13 cellular contexts compared by ENCODE assay signal in the genomic region with DNA sequence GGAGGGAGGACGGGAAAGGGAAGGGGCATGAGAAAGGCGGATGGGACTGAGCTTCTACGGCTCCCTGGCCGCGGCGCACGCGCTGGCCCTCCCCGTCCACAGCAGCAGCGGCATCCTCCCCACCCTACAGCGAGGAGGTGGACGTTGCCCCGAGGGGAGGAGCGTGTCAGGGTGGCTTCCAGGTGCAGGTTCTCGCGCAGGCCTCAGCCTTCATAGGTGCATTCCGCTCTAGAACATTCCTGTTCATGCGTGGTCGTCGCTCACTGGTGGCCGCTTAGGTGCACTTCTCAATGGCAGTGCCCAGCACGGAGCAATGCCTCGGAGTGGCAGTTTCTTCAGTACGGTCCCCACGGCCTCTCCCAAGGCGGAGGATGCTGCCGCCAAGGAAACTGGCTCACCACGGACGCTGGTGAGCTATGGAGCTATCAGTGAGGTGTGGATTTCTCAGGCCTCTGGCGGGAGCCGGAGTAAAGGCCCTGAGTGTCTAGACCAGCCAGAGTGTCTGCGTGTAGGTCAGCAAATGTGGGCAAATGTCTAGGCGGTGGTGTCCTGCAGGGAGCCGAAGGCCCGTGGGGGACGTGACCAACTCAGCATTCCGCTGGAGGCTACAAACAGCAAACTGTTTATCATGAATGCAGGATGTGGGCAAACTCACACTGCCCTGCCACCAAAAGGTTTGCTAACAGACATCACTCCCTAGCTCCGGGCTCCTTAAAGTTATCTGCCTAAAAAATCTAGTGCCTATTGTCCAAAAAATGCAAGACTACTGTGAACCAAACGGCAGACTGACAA. TPM values are rescaled to one million over a fixed set of nuclear protein-coding genes. Genes with fewer than 3 reads are reported as not detected.
DNase-seq lines count a peak whose midpoint lies in the region; ATAC-seq and TF ChIP-seq lines count a peak whose summit lies in the region.
"Had no signal": no experiment of that assay in that cellular context is flagged by ENCODE, and none has a peak within 500 bp of the region (broad histone marks: within the 10 kb centered on the region; RNA-seq: fewer than 3 reads in every experiment).

No MANE protein-coding gene starts in this region.

- H3K4me1 ChIP-seq in right lobe of liver (peaks cover 0 to 19% (median 3%) of the 10 kb centered on the region in 4 donors), stomach (peaks cover 8 to 16% (median 12%) of the 10 kb centered on the region in 4 donors)

- peak overlapping the region; percentile 41 to 75 (median 58) for H3K4me3 ChIP-seq in right lobe of liver
- H3K4me3 ChIP-seq in stomach, result peak overlapping the region; percentile 28 to 49 (median 39)

- DNase-seq in activated CD4-positive, alpha-beta T cell treated with anti-CD3 and anti-CD28 coated beads, Interleukin-2, amount 10 ng/mL, durations not matched to agents 24 days and 14 days, result no peak
- DNase-seq in activated CD4-positive, alpha-beta T cell treated with anti-CD3 and anti-CD28 coated beads, Interleukin-2, amount 10 ng/mL, durations not matched to agents 7 days and 5 days, result no peak
- DNase-seq in activated naive CD8-positive, alpha-beta T cell treated with anti-CD3 and anti-CD28 coated beads, Interleukin-2, amount 10 ng/mL, durations not matched to agents 7 days and 5 days, result no peak
- DNase-seq in right lobe of liver (peak; percentile 69 to 89 (median 81)), stomach (no peak), DMS79 (lab: John Stamatoyannopoulos, UW) (no peak), hippocampal formation (lab: John Stamatoyannopoulos, UW) (no peak)
- DNase-seq: activated CD4-positive, alpha-beta T cell treated with anti-CD3 and anti-CD28 coated beads, Interleukin-2, amount 50 U/mL, for 48 hours; NCI-H2227 treated with DMSO at 0.1 percent for 48 hours had no signal

- H3K27me3 Mint-ChIP-seq in activated CD4-positive, alpha-beta T cell treated with anti-CD3 and anti-CD28 coated beads, Interleukin-2, amount 10 ng/mL, durations not matched to agents 24 days and 14 days, result peaks cover 64% of the 10 kb centered on the region
- H3K27me3 Mint-ChIP-seq in activated CD4-positive, alpha-beta T cell treated with anti-CD3 and anti-CD28 coated beads, Interleukin-2, amount 10 ng/mL, durations not matched to agents 7 days and 5 days, result peaks cover 48% of the 10 kb centered on the region
- peaks cover 56% of the 10 kb centered on the region for H3K27me3 Mint-ChIP-seq in activated naive CD8-positive, alpha-beta T cell treated with anti-CD3 and anti-CD28 coated beads, Interleukin-2, amount 10 ng/mL, durations not matched to agents 7 days and 5 days

- no peak for TF ChIP-seq EP300 in stomach (IDR thresholded peaks at IDR 0.05)

- no peaks in the 10 kb centered on the region for H3K9me3 ChIP-seq in right lobe of liver
- H3K9me3 ChIP-seq in stomach, result no peaks in the 10 kb centered on the region

- no peaks in the 10 kb centered on the region for H3K36me3 Mint-ChIP-seq in activated CD4-positive, alpha-beta T cell treated with anti-CD3 and anti-CD28 coated beads, Interleukin-2, amount 10 ng/mL, durations not matched to agents 24 days and 14 days (ENCODE audit: low read depth)
- H3K36me3 Mint-ChIP-seq in activated CD4-positive, alpha-beta T cell treated with anti-CD3 and anti-CD28 coated beads, Interleukin-2, amount 10 ng/mL, durations not matched to agents 7 days and 5 days (ENCODE audit: low read depth), result no peaks in the 10 kb centered on the region
- no peaks in the 10 kb centered on the region for H3K36me3 Mint-ChIP-seq in activated naive CD8-positive, alpha-beta T cell treated with anti-CD3 and anti-CD28 coated beads, Interleukin-2, amount 10 ng/mL, durations not matched to agents 7 days and 5 days

- WGBS in right lobe of liver (ENCODE audit: insufficient coverage, low coverage, low lambda C conversion rate, missing lambda C conversion rate), result 72% methylated on average over 6 of the region's 39 CpGs
- 73 to 90% (median 77%) methylated on average over 37 to 39 of the region's 39 CpGs for WGBS in stomach, 5 donors

- CTCF ChIA-PET in activated CD4-positive, alpha-beta T cell treated with anti-CD3 and anti-CD28 coated beads, Interleukin-2, amount 10 ng/mL, durations not matched to agents 7 days and 5 days (lab: Charles Lee), result no interaction called here

- peak overlapping the region; percentile 38 for H3K4me3 Mint-ChIP-seq in activated CD4-positive, alpha-beta T cell treated with anti-CD3 and anti-CD28 coated beads, Interleukin-2, amount 10 ng/mL, durations not matched to agents 24 days and 14 days
- no peak overlapping the region for H3K4me3 Mint-ChIP-seq in activated CD4-positive, alpha-beta T cell treated with anti-CD3 and anti-CD28 coated beads, Interleukin-2, amount 10 ng/mL, durations not matched to agents 7 days and 5 days
- peak overlapping the region; percentile 50 for H3K4me3 Mint-ChIP-seq in activated naive CD8-positive, alpha-beta T cell treated with anti-CD3 and anti-CD28 coated beads, Interleukin-2, amount 10 ng/mL, durations not matched to agents 7 days and 5 days
- H3K4me3 Mint-ChIP-seq: central memory CD8-positive, alpha-beta T cell; nephron; T-helper 2 cell treated with Interferon-gamma antibody and Interleukin-4, amounts not matched to agents 5 μg/mL and 100 μg/mL, for 36 hours had no signal

- no peak for TF ChIP-seq POLR2A in right lobe of liver (IDR thresholded peaks at IDR 0.05)
- TF ChIP-seq POLR2A in stomach (IDR thresholded peaks at IDR 0.05), result no peak

- H3K27me3 ChIP-seq in right lobe of liver (no peaks in the 10 kb centered on the region), stomach (peaks cover 0 to 49% (median 12%) of the 10 kb centered on the region in 3 donors)

- intact Hi-C loops in activated CD4-positive, alpha-beta T cell treated with anti-CD3 and anti-CD28 coated beads, Interleukin-2, amount 10 ng/mL, durations not matched to agents 24 days and 14 days (cut with micrococcal nuclease), result no loop called here
- intact Hi-C loops in right lobe of liver (cut with DNase I) (no loop called here), stomach (cut with DNase I; ENCODE audit: low total_unique reads) (no loop called here)

- no peaks in the 10 kb centered on the region for H3K9me3 Mint-ChIP-seq in activated CD4-positive, alpha-beta T cell treated with anti-CD3 and anti-CD28 coated beads, Interleukin-2, amount 10 ng/mL, durations not matched to agents 24 days and 14 days
- no peaks in the 10 kb centered on the region for H3K9me3 Mint-ChIP-seq in activated CD4-positive, alpha-beta T cell treated with anti-CD3 and anti-CD28 coated beads, Interleukin-2, amount 10 ng/mL, durations not matched to agents 7 days and 5 days
- no peaks in the 10 kb centered on the region for H3K9me3 Mint-ChIP-seq in activated naive CD8-positive, alpha-beta T cell treated with anti-CD3 and anti-CD28 coated beads, Interleukin-2, amount 10 ng/mL, durations not matched to agents 7 days and 5 days
- H3K9me3 Mint-ChIP-seq: central memory CD8-positive, alpha-beta T cell; nephron; T-helper 2 cell treated with Interferon-gamma antibody and Interleukin-4, amounts not matched to agents 5 μg/mL and 100 μg/mL, for 36 hours had no signal

- H3K27ac ChIP-seq in right lobe of liver (peak overlapping the region; percentile 43 to 83 (median 77)), stomach (no peak overlapping the region)

- H3K36me3 ChIP-seq in right lobe of liver, result no peaks in the 10 kb centered on the region
- H3K36me3 ChIP-seq in stomach, result no peaks in the 10 kb centered on the region

- no peak overlapping the region for H3K27ac Mint-ChIP-seq in activated CD4-positive, alpha-beta T cell treated with anti-CD3 and anti-CD28 coated beads, Interleukin-2, amount 10 ng/mL, durations not matched to agents 24 days and 14 days
- no peak overlapping the region for H3K27ac Mint-ChIP-seq in activated CD4-positive, alpha-beta T cell treated with anti-CD3 and anti-CD28 coated beads, Interleukin-2, amount 10 ng/mL, durations not matched to agents 7 days and 5 days
- H3K27ac Mint-ChIP-seq in activated naive CD8-positive, alpha-beta T cell treated with anti-CD3 and anti-CD28 coated beads, Interleukin-2, amount 10 ng/mL, durations not matched to agents 7 days and 5 days, result no peak overlapping the region
- H3K27ac Mint-ChIP-seq: nephron; T-helper 2 cell treated with Interferon-gamma antibody and Interleukin-4, amounts not matched to agents 5 μg/mL and 100 μg/mL, for 36 hours had no signal

- TF ChIP-seq CTCF in right lobe of liver (IDR thresholded peaks at IDR 0.05) (no peak), stomach (IDR thresholded peaks at IDR 0.05) (no peak)

- ATAC-seq in activated naive CD8-positive, alpha-beta T cell treated with anti-CD3 and anti-CD28 coated beads, Interleukin-2, amount 10 ng/mL, durations not matched to agents 7 days and 5 days (ENCODE audit: low read depth), result no peak
- ATAC-seq in right lobe of liver (peak; percentile 62 to 78 (median 70)), GM21723 (IDR thresholded peaks at IDR 0.05; ENCODE audit: unreplicated experiment) (no peak)

- POLR2A ChIA-PET in activated CD4-positive, alpha-beta T cell treated with anti-CD3 and anti-CD28 coated beads, Interleukin-2, amount 10 ng/mL, durations not matched to agents 7 days and 5 days (lab: Charles Lee), result no interaction called here
- POLR2A ChIA-PET in activated naive CD8-positive, alpha-beta T cell treated with anti-CD3 and anti-CD28 coated beads, Interleukin-2, amount 10 ng/mL, durations not matched to agents 7 days and 5 days (lab: Charles Lee), result interaction anchor here (1.0 kb wide), 1 partner anchor 12 kb away, joined by 3 read pairs; no protein-coding TSS in a partner anchor

- H3K4me1 Mint-ChIP-seq in activated CD4-positive, alpha-beta T cell treated with anti-CD3 and anti-CD28 coated beads, Interleukin-2, amount 10 ng/mL, durations not matched to agents 24 days and 14 days, result peaks cover 3% of the 10 kb centered on the region
- H3K4me1 Mint-ChIP-seq in activated CD4-positive, alpha-beta T cell treated with anti-CD3 and anti-CD28 coated beads, Interleukin-2, amount 10 ng/mL, durations not matched to agents 7 days and 5 days, result no peaks in the 10 kb centered on the region
- peaks cover 8% of the 10 kb centered on the region for H3K4me1 Mint-ChIP-seq in activated naive CD8-positive, alpha-beta T cell treated with anti-CD3 and anti-CD28 coated beads, Interleukin-2, amount 10 ng/mL, durations not matched to agents 7 days and 5 days
- H3K4me1 Mint-ChIP-seq: central memory CD8-positive, alpha-beta T cell had no signal

RNA-seq across cellular contexts. Expression of a gene that starts 29.4 kb away (rescaled TPM):
- total RNA-seq in activated CD4-positive, alpha-beta T cell treated with anti-CD3 and anti-CD28 coated beads, Interleukin-2, amount 10 ng/mL, durations not matched to agents 24 days and 14 days, result 40.8 and 42.2 TPM in 2 replicates
- total RNA-seq in activated CD4-positive, alpha-beta T cell treated with anti-CD3 and anti-CD28 coated beads, Interleukin-2, amount 10 ng/mL, durations not matched to agents 7 days and 5 days, result 10 to 100 TPM; 18.6 to 20.6 TPM
- total RNA-seq in activated naive CD8-positive, alpha-beta T cell treated with anti-CD3 and anti-CD28 coated beads, Interleukin-2, amount 10 ng/mL, durations not matched to agents 7 days and 5 days, result 10 to 100 TPM; 29.9 to 37.7 TPM
- 100 to 1,000 TPM in 1 of 6 experiments, 10 to 100 TPM in 5; 77.0 to 106 (median 85.5) TPM for total RNA-seq in right lobe of liver
- total RNA-seq in stomach, result 100 to 1,000 TPM in 4 of 5 donors, 10 to 100 TPM in 1; 95.1 to 521 (median 203) TPM
- polyA plus RNA-seq in stomach, result 10 to 100 TPM; 24.8 to 34.7 (median 25.7) TPM

Comparison
In these comparisons a context has a peak if more than half of its experiments do, and no peak if none do; other contexts are left out.
1. DNase-seq: peak in right lobe of liver (3 of 3); none in activated CD4-positive, alpha-beta T cell treated with anti-CD3 and anti-CD28 coated beads, Interleukin-2, amount 10 ng/mL, durations not matched to agents 24 days and 14 days (single experiment), activated CD4-positive, alpha-beta T cell treated with anti-CD3 and anti-CD28 coated beads, Interleukin-2, amount 10 ng/mL, durations not matched to agents 7 days and 5 days (single experiment), activated naive CD8-positive, alpha-beta T cell treated with anti-CD3 and anti-CD28 coated beads, Interleukin-2, amount 10 ng/mL, durations not matched to agents 7 days and 5 days (single experiment), stomach (single experiment), DMS79 (single experiment) and hippocampal formation (0 of 2).
2. ATAC-seq: peak in right lobe of liver (4 of 4); none in activated naive CD8-positive, alpha-beta T cell treated with anti-CD3 and anti-CD28 coated beads, Interleukin-2, amount 10 ng/mL, durations not matched to agents 7 days and 5 days (single experiment) and GM21723 (single experiment).
3. H3K27ac ChIP-seq: peak in right lobe of liver (3 of 3); none in stomach (0 of 5).